ENCODE assay signal across 10 cellular contexts in the genomic region with DNA sequence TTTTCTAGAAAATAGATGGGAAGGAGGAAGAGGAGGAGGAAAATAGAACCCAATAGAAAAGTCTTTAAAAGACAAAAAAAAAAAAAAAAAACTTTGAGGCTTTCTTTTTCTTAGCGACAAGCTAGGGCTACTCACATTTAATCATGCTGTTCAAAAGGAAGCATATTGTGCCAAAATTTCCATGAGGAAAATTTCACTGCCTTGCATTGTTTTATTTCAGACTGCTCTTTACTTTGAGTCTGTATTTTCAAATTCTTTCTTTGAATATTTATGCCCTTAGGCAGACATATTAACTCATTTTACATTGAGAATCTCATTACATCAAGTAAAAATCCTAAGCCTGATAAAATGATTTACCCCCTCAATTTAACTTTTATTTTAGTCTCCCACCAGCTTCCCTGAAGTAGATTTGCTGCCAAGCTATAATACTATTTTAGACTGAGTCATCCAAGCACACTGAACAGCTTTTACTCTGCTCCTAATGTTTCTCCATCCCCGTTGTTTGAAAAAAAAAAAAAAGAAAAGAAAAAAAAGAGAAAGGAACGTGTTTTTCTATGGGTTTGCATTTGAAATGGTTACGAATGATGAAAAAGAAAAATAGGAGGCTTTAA.
A peak's percentile ranks its signal among the peaks of the same experiment; 100 is the strongest.
DNase-seq lines count a peak whose midpoint lies in the region; ATAC-seq and TF ChIP-seq lines count a peak whose summit lies in the region.
"Had no signal": no experiment of that assay in that cellular context is flagged by ENCODE, and none has a peak within 500 bp of the region (broad histone marks: within the 10 kb centered on the region; RNA-seq: fewer than 3 reads in every experiment).

No MANE protein-coding gene starts in this region.

- TF ChIP-seq CTCF in nephron progenitor cell (IDR thresholded peaks at IDR 0.05): no peak

- DNase-seq in AG08395 (ENCODE audit: low spot score): peak; percentile 62
- DNase-seq in NCI-H446 (lab: John Stamatoyannopoulos, UW): peak; percentile 67 to 71
- no peak for DNase-seq in effector memory CD8-positive, alpha-beta T cell
- no peak for DNase-seq in natural killer cell treated with Interleukin-12 subunit alpha and Interleukin-12 subunit beta and Interleukin-15 and Interleukin-18, amount 100 ng/mL, for 72 hours (ENCODE audit: low spot score)
- no peak for DNase-seq in nephron progenitor cell
- DNase-seq in head of caudate nucleus: no peak
- no peak for DNase-seq in cortex of kidney (lab: John Stamatoyannopoulos, UW)
- no peak for DNase-seq in NCI-H2196 treated with DMSO at 0.1 percent for 48 hours (lab: John Stamatoyannopoulos, UW; ENCODE audit: unreplicated experiment)
- DNase-seq: mesendoderm, NCI-H1417 treated with DMSO at 0.1 percent for 48 hours had no signal

- H3K4me3 Mint-ChIP-seq in effector memory CD8-positive, alpha-beta T cell: no peak overlapping the region
- H3K4me3 Mint-ChIP-seq in natural killer cell treated with Interleukin-12 subunit alpha and Interleukin-12 subunit beta and Interleukin-15 and Interleukin-18, amount 100 ng/mL, for 72 hours: peak overlapping the region; percentile 66
- H3K4me3 Mint-ChIP-seq in nephron progenitor cell: no peak overlapping the region

- no peaks in the 10 kb centered on the region for H3K27me3 Mint-ChIP-seq in effector memory CD8-positive, alpha-beta T cell
- H3K27me3 Mint-ChIP-seq in natural killer cell treated with Interleukin-12 subunit alpha and Interleukin-12 subunit beta and Interleukin-15 and Interleukin-18, amount 100 ng/mL, for 72 hours: no peaks in the 10 kb centered on the region
- H3K27me3 Mint-ChIP-seq in nephron progenitor cell (ENCODE audit: low read depth, poor library complexity): peaks cover 4% of the 10 kb centered on the region

- peaks cover 5 to 6% of the 10 kb centered on the region in 2 donors for H3K4me1 Mint-ChIP-seq in effector memory CD8-positive, alpha-beta T cell (ENCODE audit: low read depth in 2 of 2)
- peaks cover 33 to 36% of the 10 kb centered on the region in 2 donors for H3K4me1 Mint-ChIP-seq in natural killer cell treated with Interleukin-12 subunit alpha and Interleukin-12 subunit beta and Interleukin-15 and Interleukin-18, amount 100 ng/mL, for 72 hours (ENCODE audit: low read depth in 2 of 2)
- H3K4me1 Mint-ChIP-seq in nephron progenitor cell: peaks cover 32% of the 10 kb centered on the region

- no peak for ATAC-seq in effector memory CD8-positive, alpha-beta T cell (replicated peaks)
- no peak for ATAC-seq in natural killer cell treated with Interleukin-12 subunit alpha and Interleukin-12 subunit beta and Interleukin-15 and Interleukin-18, amount 100 ng/mL, for 72 hours

- intact Hi-C loops in head of caudate nucleus (cut with DNase I): no loop called here

- H3K36me3 Mint-ChIP-seq in effector memory CD8-positive, alpha-beta T cell (ENCODE audit: insufficient read depth): peaks cover 3% of the 10 kb centered on the region
- H3K36me3 Mint-ChIP-seq in natural killer cell treated with Interleukin-12 subunit alpha and Interleukin-12 subunit beta and Interleukin-15 and Interleukin-18, amount 100 ng/mL, for 72 hours: peaks cover 9% of the 10 kb centered on the region
- peaks cover 9% of the 10 kb centered on the region for H3K36me3 Mint-ChIP-seq in nephron progenitor cell (ENCODE audit: low read depth)

- no peaks in the 10 kb centered on the region for H3K9me3 Mint-ChIP-seq in effector memory CD8-positive, alpha-beta T cell
- H3K9me3 Mint-ChIP-seq in natural killer cell treated with Interleukin-12 subunit alpha and Interleukin-12 subunit beta and Interleukin-15 and Interleukin-18, amount 100 ng/mL, for 72 hours: no peaks in the 10 kb centered on the region
- no peaks in the 10 kb centered on the region for H3K9me3 Mint-ChIP-seq in nephron progenitor cell

- peak overlapping the region; percentile 26 to 45 for H3K27ac Mint-ChIP-seq in effector memory CD8-positive, alpha-beta T cell
- H3K27ac Mint-ChIP-seq in natural killer cell treated with Interleukin-12 subunit alpha and Interleukin-12 subunit beta and Interleukin-15 and Interleukin-18, amount 100 ng/mL, for 72 hours: peak overlapping the region; percentile 14 to 83
- no peak overlapping the region for H3K27ac Mint-ChIP-seq in nephron progenitor cell

Comparison
In these comparisons a context has a peak if more than half of its experiments do, and no peak if none do; other contexts are left out.
1. DNase-seq: peak in AG08395 (single experiment) and NCI-H446 (2 of 2); none in effector memory CD8-positive, alpha-beta T cell (0 of 3), natural killer cell treated with Interleukin-12 subunit alpha and Interleukin-12 subunit beta and Interleukin-15 and Interleukin-18, amount 100 ng/mL, for 72 hours (single experiment), nephron progenitor cell (single experiment), head of caudate nucleus (0 of 42), cortex of kidney (single experiment) and NCI-H2196 treated with DMSO at 0.1 percent for 48 hours (single experiment).